Comparison of ENCODE assay signal across 8 cellular contexts in the genomic region with DNA sequence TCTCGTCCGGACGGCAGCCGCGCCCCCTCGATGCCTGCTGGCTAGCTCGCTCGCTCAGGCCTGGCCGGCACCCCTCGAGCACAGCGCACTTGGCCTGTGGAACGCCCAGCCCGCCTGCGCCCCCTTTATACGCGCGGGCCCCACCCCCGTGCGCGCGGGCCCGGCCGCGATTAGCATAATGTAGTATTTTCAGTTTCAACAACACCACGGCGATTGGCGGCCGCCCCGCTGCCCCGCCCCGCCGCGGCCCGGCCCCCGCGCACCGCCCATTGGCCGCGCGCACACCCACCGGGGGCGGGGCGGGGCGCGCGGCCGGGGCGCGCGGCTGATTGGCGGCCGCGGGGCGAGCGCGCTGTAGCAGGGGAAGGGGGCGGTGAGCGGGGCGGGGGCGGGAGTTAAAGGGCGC. TPM values are rescaled to one million over a fixed set of nuclear protein-coding genes. Genes with fewer than 3 reads are reported as not detected.
A peak's percentile ranks its signal among the peaks of the same experiment; 100 is the strongest.
DNase-seq lines count a peak whose midpoint lies in the region; ATAC-seq and TF ChIP-seq lines count a peak whose summit lies in the region.

Gene CDKN1C, minus strand, starts transcription at position 100 of the 406 bp plus-strand sequence. CDS start 319 bp downstream, outside the sequence.

- H3K36me3 ChIP-seq in parathyroid adenoma (ENCODE audit: control insufficient read depth, insufficient read depth, low read length) (no peaks in the 10 kb centered on the region), thyroid gland (no peaks in the 10 kb centered on the region)

- peak within 1 kb of the TSS; percentile 69 for H3K27ac ChIP-seq in parathyroid adenoma
- H3K27ac ChIP-seq in thyroid gland, result peak within 1 kb of the TSS; percentile 62 to 83 (median 77)

- TF ChIP-seq POLR2A in thyroid gland (IDR thresholded peaks at IDR 0.05), result peak; percentile 86 to 96

- H3K27ac Mint-ChIP-seq in activated naive CD8-positive, alpha-beta T cell treated with anti-CD3 and anti-CD28 coated beads, Interleukin-2, amount 10 ng/mL, durations not matched to agents 7 days and 5 days, result peak within 1 kb of the TSS; percentile 61

- H3K4me1 ChIP-seq in parathyroid adenoma, result no peaks in the 10 kb centered on the region
- peaks cover 16 to 21% of the 10 kb centered on the region in 2 donors for H3K4me1 ChIP-seq in thyroid gland

- H3K4me3 ChIP-seq in parathyroid adenoma (ENCODE audit: low read depth, low read length) (peak within 1 kb of the TSS; percentile 62), thyroid gland (replicated peaks in 1 of 3) (peak within 1 kb of the TSS; percentile 35 to 75 (median 64))

- H3K27me3 ChIP-seq in parathyroid adenoma (ENCODE audit: control insufficient read depth, insufficient read depth, low read length) (no peaks in the 10 kb centered on the region), thyroid gland (no peaks in the 10 kb centered on the region)

- POLR2A ChIA-PET in activated naive CD8-positive, alpha-beta T cell treated with anti-CD3 and anti-CD28 coated beads, Interleukin-2, amount 10 ng/mL, durations not matched to agents 7 days and 5 days (lab: Charles Lee), result interaction anchor here (3.0 kb wide), 1 partner anchor 352 kb away, joined by 13 read pairs; no protein-coding TSS in a partner anchor

- peaks cover 2% of the 10 kb centered on the region for H3K4me1 Mint-ChIP-seq in activated naive CD8-positive, alpha-beta T cell treated with anti-CD3 and anti-CD28 coated beads, Interleukin-2, amount 10 ng/mL, durations not matched to agents 7 days and 5 days

- H3K79me2 ChIP-seq in parathyroid adenoma, result no peaks in the 10 kb centered on the region

- TF ChIP-seq CTCF in parathyroid adenoma (IDR thresholded peaks at IDR 0.05) (no peak), thyroid gland (IDR thresholded peaks at IDR 0.05) (peak in 1 of 6 experiments; percentile 15)

- H3K9me3 ChIP-seq in parathyroid adenoma (ENCODE audit: control insufficient read depth, low read length), result no peaks in the 10 kb centered on the region
- no peaks in the 10 kb centered on the region for H3K9me3 ChIP-seq in thyroid gland

- peak within 1 kb of the TSS; percentile 72 for H2AFZ ChIP-seq in parathyroid adenoma

- peak; percentile 75 for DNase-seq in DMS153 (lab: John Stamatoyannopoulos, UW)
- DNase-seq in Kasumi-1 (lab: John Stamatoyannopoulos, UW), result peak; percentile 24 to 42
- DNase-seq in SKM-1 treated with dmso at 0.1 percent for 144 hours (lab: John Stamatoyannopoulos, UW; ENCODE audit: unreplicated experiment), result peak; percentile 66
- DNase-seq in activated naive CD8-positive, alpha-beta T cell treated with anti-CD3 and anti-CD28 coated beads, Interleukin-2, amount 10 ng/mL, durations not matched to agents 7 days and 5 days, result peak; percentile 90
- peak; percentile 94 for DNase-seq in Right ventricle myocardium inferior (ENCODE audit: missing footprints)
- peak; percentile 88 to 89 for DNase-seq in thyroid gland

- WGBS in thyroid gland, 2 donors, result 0 to 2% methylated on average over 17 to 24 of the region's 61 CpGs

- ATAC-seq in GM21786 (IDR thresholded peaks at IDR 0.05; ENCODE audit: unreplicated experiment) (peak; percentile 69), Right ventricle myocardium inferior (peak; percentile 83)
- peak; percentile 85 for ATAC-seq in activated naive CD8-positive, alpha-beta T cell treated with anti-CD3 and anti-CD28 coated beads, Interleukin-2, amount 10 ng/mL, durations not matched to agents 7 days and 5 days (ENCODE audit: low read depth)

- peak within 1 kb of the TSS; percentile 88 for H3K4me2 ChIP-seq in parathyroid adenoma (ENCODE audit: low read length)

- peaks cover 30% of the 10 kb centered on the region for H3K27me3 Mint-ChIP-seq in activated naive CD8-positive, alpha-beta T cell treated with anti-CD3 and anti-CD28 coated beads, Interleukin-2, amount 10 ng/mL, durations not matched to agents 7 days and 5 days

- H3K4me3 Mint-ChIP-seq in activated naive CD8-positive, alpha-beta T cell treated with anti-CD3 and anti-CD28 coated beads, Interleukin-2, amount 10 ng/mL, durations not matched to agents 7 days and 5 days, result peak within 1 kb of the TSS; percentile 94

- intact Hi-C loops in Right ventricle myocardium inferior (cut with DNase I), result loop anchor here (1.0 to 5.0 kb wide), 3 partner anchors 61 to 457 kb away; partner anchors contain the start of gene KCNQ1OT1
- intact Hi-C loops in thyroid gland (cut with DNase I), result loop anchor here (10.0 kb wide), 1 partner anchor 181 kb away; no protein-coding TSS in a partner anchor

- no peaks in the 10 kb centered on the region for H3K36me3 Mint-ChIP-seq in activated naive CD8-positive, alpha-beta T cell treated with anti-CD3 and anti-CD28 coated beads, Interleukin-2, amount 10 ng/mL, durations not matched to agents 7 days and 5 days

- no peaks in the 10 kb centered on the region for H3K9me3 Mint-ChIP-seq in activated naive CD8-positive, alpha-beta T cell treated with anti-CD3 and anti-CD28 coated beads, Interleukin-2, amount 10 ng/mL, durations not matched to agents 7 days and 5 days

- no peak within 1 kb of the TSS for H3K9ac ChIP-seq in parathyroid adenoma

RNA-seq across cellular contexts. Expression of gene CDKN1C, which starts in this region (rescaled TPM):
- 1 to 10 TPM; 2.9 to 3.1 TPM for total RNA-seq in activated naive CD8-positive, alpha-beta T cell treated with anti-CD3 and anti-CD28 coated beads, Interleukin-2, amount 10 ng/mL, durations not matched to agents 7 days and 5 days
- 40.0 TPM for total RNA-seq in Right ventricle myocardium inferior
- total RNA-seq in thyroid gland, result 10 to 100 TPM; 12.6 to 29.7 (median 16.8) TPM

Comparison
In these comparisons a context has a peak if more than half of its experiments do, and no peak if none do; other contexts are left out.
1. Peak in every context shown above with its lines: DNase-seq, ATAC-seq, H3K4me3 ChIP-seq and H3K27ac ChIP-seq.
2. DNase-seq: peak in every context shown above with its lines; median percentile 94 in Right ventricle myocardium inferior; 90 in activated naive CD8-positive, alpha-beta T cell treated with anti-CD3 and anti-CD28 coated beads, Interleukin-2, amount 10 ng/mL, durations not matched to agents 7 days and 5 days; 88 in thyroid gland; 75 in DMS153; 66 in SKM-1 treated with dmso at 0.1 percent for 144 hours; 33 in Kasumi-1.